ENCODE assay signal across 8 cellular contexts in the genomic region with DNA sequence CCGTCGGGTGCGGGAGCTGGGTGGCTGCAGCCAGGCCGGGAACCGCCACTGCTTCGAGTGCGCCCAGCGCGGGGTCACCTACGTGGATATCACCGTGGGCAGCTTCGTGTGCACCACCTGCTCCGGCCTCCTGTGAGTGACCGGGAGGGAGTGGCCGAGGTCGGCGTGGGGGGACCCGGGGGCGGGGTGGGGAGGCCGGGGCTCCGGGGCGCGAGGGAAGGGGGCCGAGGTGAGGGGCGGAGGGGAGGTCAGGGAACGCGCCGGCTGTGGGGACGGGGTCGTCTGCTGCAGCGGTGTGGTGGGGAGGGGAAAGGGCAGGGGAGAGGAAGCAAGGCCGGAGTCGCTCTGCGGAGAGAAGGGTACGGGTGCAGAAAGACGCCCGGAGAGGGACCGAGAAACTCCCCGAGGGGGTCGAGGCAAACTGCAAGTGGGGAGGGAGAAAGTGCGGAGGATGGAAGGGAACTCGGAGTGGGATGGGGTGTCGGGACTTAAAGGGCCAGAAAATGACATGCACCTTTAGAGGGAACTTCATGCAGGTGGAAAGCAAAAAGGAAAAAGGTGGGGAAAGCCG. TPM values are rescaled to one million over a fixed set of nuclear protein-coding genes. Genes with fewer than 3 reads are reported as not detected.
A peak's percentile ranks its signal among the peaks of the same experiment; 100 is the strongest.
DNase-seq lines count a peak whose midpoint lies in the region; ATAC-seq and TF ChIP-seq lines count a peak whose summit lies in the region.

No MANE protein-coding gene starts in this region.

- H3K56ac ChIP-seq in mesendoderm (ENCODE audit: low read length), result peak overlapping the region; percentile 80

- H2BK120ac ChIP-seq in mesendoderm (ENCODE audit: low read depth, low read length), result no peak overlapping the region

- H3K4me3 Mint-ChIP-seq in stimulated activated naive CD8-positive, alpha-beta T cell treated with anti-CD3 and anti-CD28 coated beads, Interleukin-15, Interleukin-2, amounts not matched to agents 100 ng/mL and 50 ng/mL, for 24 hours, result peak overlapping the region; percentile 90

- H3K4me3 ChIP-seq in body of pancreas (peak overlapping the region; percentile 30 to 61), mesendoderm (ENCODE audit: low read length) (peak overlapping the region; percentile 58)

- WGBS in body of pancreas, 2 donors, result 0 to 1% methylated on average over 27 to 38 of the region's 44 CpGs
- WGBS in mesendoderm (ENCODE audit: extremely low coverage, insufficient coverage, low lambda C conversion rate), result no CpG with 5 or more reads among the region's 44 CpGs

- H3K79me2 ChIP-seq in mesendoderm (ENCODE audit: control insufficient read depth, insufficient read depth, low read length), result no peaks in the 10 kb centered on the region

- no peak overlapping the region for H2BK5ac ChIP-seq in mesendoderm (ENCODE audit: low read length)

- no peak for ATAC-seq in stimulated activated naive CD8-positive, alpha-beta T cell treated with anti-CD3 and anti-CD28 coated beads, Interleukin-15, Interleukin-2, amounts not matched to agents 100 U/mL and 50 U/mL, for 24 hours
- ATAC-seq in body of pancreas, result no peak
- no peak for ATAC-seq in GM18520 (IDR thresholded peaks at IDR 0.05; ENCODE audit: unreplicated experiment)

- TF ChIP-seq CTCF in body of pancreas (IDR thresholded peaks at IDR 0.05), result no peak

- H3K79me1 ChIP-seq in mesendoderm (ENCODE audit: low read length), result peaks cover 4% of the 10 kb centered on the region

- peaks cover 39% of the 10 kb centered on the region for H3K36me3 Mint-ChIP-seq in stimulated activated naive CD8-positive, alpha-beta T cell treated with anti-CD3 and anti-CD28 coated beads, Interleukin-15, Interleukin-2, amounts not matched to agents 100 ng/mL and 50 ng/mL, for 24 hours (ENCODE audit: low read depth)

- H4K8ac ChIP-seq in mesendoderm (ENCODE audit: low read depth, low read length), result no peak overlapping the region

- H2AK5ac ChIP-seq in mesendoderm (ENCODE audit: low read length), result no peak overlapping the region

- H3K4me2 ChIP-seq in mesendoderm (ENCODE audit: low read length), result peak overlapping the region; percentile 89

- H3K27me3 ChIP-seq in body of pancreas (no peaks in the 10 kb centered on the region), mesendoderm (ENCODE audit: insufficient read depth, low read length, poor library complexity) (no peaks in the 10 kb centered on the region)

- no peak for DNase-seq in stimulated activated naive CD8-positive, alpha-beta T cell treated with anti-CD3 and anti-CD28 coated beads, Interleukin-15, Interleukin-2, amounts not matched to agents 100 U/mL and 50 U/mL, for 24 hours
- DNase-seq in body of pancreas (peak in 2 of 4 donors; percentile 19 to 27), mesendoderm (no peak), epidermal melanocyte (ENCODE audit: insufficient read length, low spot score) (no peak), NCI-H345 treated with DMSO at 0.1 percent for 48 hours (lab: John Stamatoyannopoulos, UW; ENCODE audit: unreplicated experiment) (no peak), DMS114 treated with DMSO at 0.1 percent for 48 hours (lab: John Stamatoyannopoulos, UW; ENCODE audit: unreplicated experiment) (no peak)

- peak overlapping the region; percentile 94 for H3K27ac Mint-ChIP-seq in stimulated activated naive CD8-positive, alpha-beta T cell treated with anti-CD3 and anti-CD28 coated beads, Interleukin-15, Interleukin-2, amounts not matched to agents 100 ng/mL and 50 ng/mL, for 24 hours

- H2BK15ac ChIP-seq in mesendoderm (replicated peaks; ENCODE audit: low read depth), result no peak overlapping the region

- TF ChIP-seq POLR2A in body of pancreas (IDR thresholded peaks at IDR 0.05), result no peak

- intact Hi-C loops in body of pancreas (cut with DNase I), result no loop called here

- H3K27ac ChIP-seq in body of pancreas, result peak overlapping the region; percentile 86 to 97 (median 92)
- H3K27ac ChIP-seq in mesendoderm (ENCODE audit: low read depth, low read length), result no peak overlapping the region

- H3K4ac ChIP-seq in mesendoderm (ENCODE audit: low read depth, low read length), result no peak overlapping the region

- H3K18ac ChIP-seq in mesendoderm (ENCODE audit: low read length), result no peak overlapping the region

- no peak overlapping the region for H3K23ac ChIP-seq in mesendoderm (ENCODE audit: low read length)

- no peaks in the 10 kb centered on the region for H3K27me3 Mint-ChIP-seq in stimulated activated naive CD8-positive, alpha-beta T cell treated with anti-CD3 and anti-CD28 coated beads, Interleukin-15, Interleukin-2, amounts not matched to agents 100 ng/mL and 50 ng/mL, for 24 hours

- no peaks in the 10 kb centered on the region for H3K9me3 ChIP-seq in body of pancreas

- H3K4me1 Mint-ChIP-seq in stimulated activated naive CD8-positive, alpha-beta T cell treated with anti-CD3 and anti-CD28 coated beads, Interleukin-15, Interleukin-2, amounts not matched to agents 100 ng/mL and 50 ng/mL, for 24 hours (ENCODE audit: low read depth), result peaks cover 61% of the 10 kb centered on the region

- H3K36me3 ChIP-seq in body of pancreas (replicated peaks in 1 of 2; ENCODE audit: insufficient read depth in 1 of 2, low read depth in 2 of 2) (no peaks in the 10 kb centered on the region), mesendoderm (ENCODE audit: control insufficient read depth, insufficient read depth, low read length) (no peaks in the 10 kb centered on the region)

- H3K9me3 Mint-ChIP-seq in stimulated activated naive CD8-positive, alpha-beta T cell treated with anti-CD3 and anti-CD28 coated beads, Interleukin-15, Interleukin-2, amounts not matched to agents 100 ng/mL and 50 ng/mL, for 24 hours, result no peaks in the 10 kb centered on the region

- peak overlapping the region; percentile 70 for H3K9ac ChIP-seq in mesendoderm (ENCODE audit: low read length)

- peaks cover 52% of the 10 kb centered on the region for H3K4me1 ChIP-seq in body of pancreas
- H3K4me1 ChIP-seq in mesendoderm (ENCODE audit: control insufficient read depth, low read depth, low read length), result peaks cover 17% of the 10 kb centered on the region

- H4K5ac ChIP-seq in mesendoderm (ENCODE audit: low read length), result no peak overlapping the region

RNA-seq across cellular contexts. Expression of gene AGFG2, which starts 0.5 kb away (rescaled TPM):
- 10 to 100 TPM; 20.4 to 24.6 TPM for total RNA-seq in body of pancreas
- polyA plus RNA-seq in mesendoderm (2013, experiment 1 of 2), result 5.6 TPM
- polyA plus RNA-seq in mesendoderm (2013, experiment 2 of 2), result 5.4 TPM

RNA-seq across cellular contexts. Expression of gene SAP25, which starts 34.2 kb away (rescaled TPM):
- total RNA-seq in body of pancreas, result not detected
- polyA plus RNA-seq in mesendoderm (2013, experiment 1 of 2), result 3.2 TPM
- 3.2 TPM for polyA plus RNA-seq in mesendoderm (2013, experiment 2 of 2)

RNA-seq across cellular contexts. Expression of gene LRCH4, which starts 46.4 kb away (rescaled TPM):
- 100 to 1,000 TPM in 1 of 2 donors, 10 to 100 TPM in 1; 25.4 to 121 TPM for total RNA-seq in body of pancreas
- polyA plus RNA-seq in mesendoderm (2013, experiment 1 of 2), result 20.9 TPM
- 20.1 TPM for polyA plus RNA-seq in mesendoderm (2013, experiment 2 of 2)

RNA-seq across cellular contexts. Expression of gene FBXO24, which starts 46.6 kb away (rescaled TPM):
- total RNA-seq in body of pancreas, result 1 to 10 TPM; 1.8 to 5.3 TPM
- 0.13 TPM for polyA plus RNA-seq in mesendoderm (2013, experiment 1 of 2)
- 0.11 TPM for polyA plus RNA-seq in mesendoderm (2013, experiment 2 of 2)

RNA-seq across cellular contexts. Expression of gene NYAP1, which starts 55.8 kb away (rescaled TPM):
- total RNA-seq in body of pancreas, result 1 to 10 TPM; 1.0 to 1.3 TPM
- polyA plus RNA-seq in mesendoderm (2013, experiment 1 of 2), result 1.2 TPM
- 1.3 TPM for polyA plus RNA-seq in mesendoderm (2013, experiment 2 of 2)
